ENCODE assay signal across 8 cellular contexts in the genomic region with DNA sequence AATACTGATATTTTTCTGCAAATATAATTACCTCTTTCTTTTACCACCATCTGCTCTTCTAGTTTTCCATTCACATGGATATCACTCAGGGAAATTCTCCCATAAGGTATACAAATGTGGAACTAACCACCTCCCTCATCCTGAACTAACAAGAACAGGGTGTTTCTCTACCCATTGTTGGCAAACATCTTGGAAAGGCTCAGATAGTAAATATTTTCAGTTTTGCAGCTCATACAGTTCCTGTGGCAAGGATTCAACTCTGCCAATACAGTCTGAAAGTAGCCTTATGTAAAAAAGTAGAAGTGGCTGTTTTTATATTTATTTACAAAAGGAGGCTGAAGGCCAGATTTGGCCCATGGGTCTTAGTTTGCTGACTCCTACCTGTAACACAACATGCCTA.
"Had no signal": no experiment of that assay in that cellular context is flagged by ENCODE, and none has a peak within 500 bp of the region (broad histone marks: within the 10 kb centered on the region; RNA-seq: fewer than 3 reads in every experiment).

No MANE protein-coding gene starts in this region.

- H3K4me1 ChIP-seq: HAP-1 had no signal

- ATAC-seq: HCT116, K562 had no signal

- H3K4me3 ChIP-seq: HAP-1, K562 had no signal

- H3K36me3 ChIP-seq: HAP-1 had no signal

- H3K9me3 ChIP-seq: HAP-1 had no signal

- H3K27ac Mint-ChIP-seq: HFFc6 had no signal

- H3K4me3 Mint-ChIP-seq: HFFc6 had no signal

- DNase-seq: GOT3, H7, HFFc6, IMR-90, KG1 had no signal
